ENCODE assay signal across 26 cellular contexts in the genomic region with DNA sequence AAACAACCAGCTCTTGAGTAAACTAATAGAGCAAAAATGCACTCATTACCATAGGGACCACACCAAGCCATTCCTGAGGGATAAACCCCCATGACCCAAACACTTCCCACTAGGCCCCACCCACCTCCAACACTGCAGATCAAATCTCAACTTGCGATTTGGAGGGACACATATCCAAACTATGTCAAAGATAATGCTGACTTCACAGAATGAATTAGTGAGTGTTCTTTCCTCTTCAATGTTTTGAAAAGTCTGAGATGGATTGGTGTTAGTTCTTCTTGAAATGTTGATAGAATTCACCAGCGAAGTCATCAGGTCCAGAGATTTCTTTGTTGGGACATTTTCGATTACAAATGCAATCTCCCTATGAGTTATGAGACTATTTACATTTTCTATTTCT.
"Had no signal": no experiment of that assay in that cellular context is flagged by ENCODE, and none has a peak within 500 bp of the region (broad histone marks: within the 10 kb centered on the region; RNA-seq: fewer than 3 reads in every experiment).

No MANE protein-coding gene starts in this region.

- FAIRE-seq: frontal cortex had no signal

- H3K4me3 Mint-ChIP-seq: activated CD4-positive, alpha-beta T cell treated with anti-CD3 and anti-CD28 coated beads for 36 hours; activated CD8-positive, alpha-beta memory T cell treated with anti-CD3 and anti-CD28 coated beads, Interleukin-2, amount 10 ng/mL, durations not matched to agents 7 days and 5 days; activated CD8-positive, alpha-beta T cell treated with anti-CD3 and anti-CD28 coated beads, Interleukin-2, amount 10 ng/mL, durations not matched to agents 7 days and 5 days; activated naive CD8-positive, alpha-beta T cell; brain; effector memory CD8-positive, alpha-beta T cell; naive thymus-derived CD8-positive, alpha-beta T cell had no signal

- H3K9me3 Mint-ChIP-seq: brain; effector memory CD8-positive, alpha-beta T cell; naive thymus-derived CD8-positive, alpha-beta T cell had no signal

- DNase-seq: activated CD4-positive, alpha-beta T cell treated with anti-CD3 and anti-CD28 coated beads for 36 hours; activated CD4-positive, CD25-positive, alpha-beta regulatory T cell; activated CD8-positive, alpha-beta memory T cell treated with anti-CD3 and anti-CD28 coated beads, Interleukin-2, amount 10 ng/mL, durations not matched to agents 7 days and 5 days; activated CD8-positive, alpha-beta T cell treated with anti-CD3 and anti-CD28 coated beads, Interleukin-2, amount 10 ng/mL, durations not matched to agents 7 days and 5 days; activated effector memory CD4-positive, alpha-beta T cell treated with Interleukin-2 at 50 U/mL for 16 hours; activated naive CD4-positive, alpha-beta T cell treated with Interleukin-2 at 50 U/mL for 16 hours; activated T-cell treated with anti-CD3 and anti-CD28 coated beads, Interleukin-2, amount 50 U/mL, for 48 hours; aorta; caudate nucleus; cortex of kidney; effector memory CD8-positive, alpha-beta T cell; islet precursor cell; left cardiac atrium; left ventricle myocardium superior; naive thymus-derived CD8-positive, alpha-beta T cell; posterior cingulate gyrus; right cardiac atrium; stimulated activated CD4-positive, alpha-beta T cell treated with anti-CD3 and anti-CD28 coated beads, Interleukin-4, amount 100 ng/mL, for 1 hour; stimulated activated naive CD8-positive, alpha-beta T cell treated with anti-CD3 and anti-CD28 coated beads, Interleukin-15, Interleukin-2, amounts not matched to agents 100 U/mL and 50 U/mL, for 24 hours; T-helper 2 cell; testis; transverse colon had no signal

- H3K4me3 ChIP-seq: esophagus muscularis mucosa, testis, transverse colon had no signal

- H3K9me3 ChIP-seq: esophagus muscularis mucosa, testis, transverse colon had no signal

- H3K27me3 Mint-ChIP-seq: activated CD4-positive, alpha-beta T cell treated with anti-CD3 and anti-CD28 coated beads for 36 hours; activated CD8-positive, alpha-beta memory T cell treated with anti-CD3 and anti-CD28 coated beads, Interleukin-2, amount 10 ng/mL, durations not matched to agents 7 days and 5 days; activated naive CD8-positive, alpha-beta T cell; brain; effector memory CD8-positive, alpha-beta T cell; naive thymus-derived CD8-positive, alpha-beta T cell had no signal

- ATAC-seq: activated CD4-positive, alpha-beta T cell treated with anti-CD3 and anti-CD28 coated beads for 36 hours; activated CD8-positive, alpha-beta memory T cell treated with anti-CD3 and anti-CD28 coated beads, Interleukin-2, amount 10 ng/mL, durations not matched to agents 7 days and 5 days; activated CD8-positive, alpha-beta T cell treated with anti-CD3 and anti-CD28 coated beads, Interleukin-2, amount 10 ng/mL, durations not matched to agents 7 days and 5 days; effector memory CD8-positive, alpha-beta T cell; left cardiac atrium; left ventricle myocardium superior; naive thymus-derived CD8-positive, alpha-beta T cell; right cardiac atrium; stimulated activated naive CD8-positive, alpha-beta T cell treated with anti-CD3 and anti-CD28 coated beads, Interleukin-15, Interleukin-2, amounts not matched to agents 100 U/mL and 50 U/mL, for 24 hours had no signal

- H3K27ac ChIP-seq: esophagus muscularis mucosa, testis, transverse colon had no signal

- H3K27me3 ChIP-seq: esophagus muscularis mucosa, testis, transverse colon had no signal

- H3K27ac Mint-ChIP-seq: activated CD4-positive, alpha-beta T cell treated with anti-CD3 and anti-CD28 coated beads for 36 hours; activated CD8-positive, alpha-beta memory T cell treated with anti-CD3 and anti-CD28 coated beads, Interleukin-2, amount 10 ng/mL, durations not matched to agents 7 days and 5 days; activated CD8-positive, alpha-beta T cell treated with anti-CD3 and anti-CD28 coated beads, Interleukin-2, amount 10 ng/mL, durations not matched to agents 7 days and 5 days; activated naive CD8-positive, alpha-beta T cell; brain had no signal

- H3K4me1 ChIP-seq: testis had no signal

- H3K36me3 ChIP-seq: transverse colon had no signal
